ENCODE assay signal across 12 cellular contexts in genomic region chrX:13109811-13110210, GRCh38.
A peak's percentile ranks its signal among the peaks of the same experiment; 100 is the strongest.
DNase-seq lines count a peak whose midpoint lies in the region; ATAC-seq and TF ChIP-seq lines count a peak whose summit lies in the region.
"Had no signal": no experiment of that assay in that cellular context is flagged by ENCODE, and none has a peak within 500 bp of the region (broad histone marks: within the 10 kb centered on the region; RNA-seq: fewer than 3 reads in every experiment).

No MANE protein-coding gene starts in this region.

- ATAC-seq in PC-3: no peak
- no peak for ATAC-seq in HG03469 (IDR thresholded peaks at IDR 0.05; ENCODE audit: unreplicated experiment)

- H3K9ac ChIP-seq in PC-3 (ENCODE audit: low read length) (peak overlapping the region; percentile 66), mammary epithelial cell (ENCODE audit: insufficient read depth, low read length) (no peak overlapping the region), smooth muscle cell (ENCODE audit: low read depth) (no peak overlapping the region)

- CTCF ChIA-PET in PC-3 (lab: Charles Lee) (no interaction called here), mammary epithelial cell (lab: Charles Lee; ENCODE audit: low non-redundant PET) (no interaction called here)

- H3K4me3 ChIP-seq in PC-3 (ENCODE audit: low read length) (no peak overlapping the region), mammary epithelial cell (replicated peaks in 1 of 3; ENCODE audit: insufficient read depth in 1 of 3, low read depth in 2 of 3, low read length in 3 of 3) (no peak overlapping the region), hepatocyte (no peak overlapping the region), smooth muscle cell (no peak overlapping the region), dorsolateral prefrontal cortex (no peak overlapping the region)

- H4K20me1 ChIP-seq in PC-3 (ENCODE audit: low read length) (no peaks in the 10 kb centered on the region), mammary epithelial cell (ENCODE audit: insufficient read depth, low read length) (no peaks in the 10 kb centered on the region), hepatocyte (ENCODE audit: insufficient read depth, poor library complexity, severe bottlenecking) (no peaks in the 10 kb centered on the region), smooth muscle cell (ENCODE audit: low read depth) (no peaks in the 10 kb centered on the region)

- dilution Hi-C loops in mammary epithelial cell (cut with HindIII; ENCODE audit: low sequenced_read_pairs): no loop called here

- no peak overlapping the region for H3K4me2 ChIP-seq in PC-3 (ENCODE audit: low read length)
- no peak overlapping the region for H3K4me2 ChIP-seq in mammary epithelial cell (ENCODE audit: insufficient read depth, low read depth, low read length)
- H3K4me2 ChIP-seq in hepatocyte: peak overlapping the region; percentile 25
- H3K4me2 ChIP-seq in smooth muscle cell: peak overlapping the region; percentile 22

- H3K79me2 ChIP-seq in PC-3 (ENCODE audit: low read length): no peaks in the 10 kb centered on the region
- no peaks in the 10 kb centered on the region for H3K79me2 ChIP-seq in mammary epithelial cell (ENCODE audit: insufficient read depth, low read length)
- H3K79me2 ChIP-seq in hepatocyte: no peaks in the 10 kb centered on the region
- no peaks in the 10 kb centered on the region for H3K79me2 ChIP-seq in smooth muscle cell (ENCODE audit: low read depth)

- H3K27me3 ChIP-seq in PC-3 (ENCODE audit: low read length) (no peaks in the 10 kb centered on the region), mammary epithelial cell (ENCODE audit: insufficient read depth, low read length) (no peaks in the 10 kb centered on the region), hepatocyte (no peaks in the 10 kb centered on the region), smooth muscle cell (ENCODE audit: low read depth) (no peaks in the 10 kb centered on the region), dorsolateral prefrontal cortex (peaks cover 0 to 46% (median 5%) of the 10 kb centered on the region in 45 donors)

- H2AFZ ChIP-seq in PC-3 (ENCODE audit: low read length) (no peak overlapping the region), mammary epithelial cell (ENCODE audit: low read depth, low read length) (no peak overlapping the region), hepatocyte (no peak overlapping the region), smooth muscle cell (ENCODE audit: low read depth) (no peak overlapping the region)

- H3K4me1 ChIP-seq in PC-3 (ENCODE audit: insufficient read depth, low read length): peaks cover 35% of the 10 kb centered on the region
- H3K4me1 ChIP-seq in mammary epithelial cell (ENCODE audit: insufficient read depth, low read length): peaks cover 11% of the 10 kb centered on the region
- peaks cover 11% of the 10 kb centered on the region for H3K4me1 ChIP-seq in hepatocyte (ENCODE audit: insufficient read depth)
- H3K4me1 ChIP-seq in smooth muscle cell (ENCODE audit: low read depth): no peaks in the 10 kb centered on the region

- DNase-seq in PC-3 (no peak), mammary epithelial cell (peak; percentile 63), hepatocyte (ENCODE audit: low spot score) (peak; percentile 58), smooth muscle cell (lab: John Stamatoyannopoulos, UW; ENCODE audit: unreplicated experiment) (no peak), 8988T (no peak), dorsolateral prefrontal cortex (no peak)
- DNase-seq in stimulated activated CD4-positive, alpha-beta T cell treated with anti-CD3 and anti-CD28 coated beads, Interleukin-12 subunit alpha, Interleukin-12 subunit beta, amount 100 ng/mL, for 4 hours: no peak
- DNase-seq: activated CD4-positive, alpha-beta T cell treated with anti-CD3 and anti-CD28 coated beads, Interleukin-2, amount 50 U/mL, for 48 hours; CD4-positive, CD25-positive, alpha-beta regulatory T cell; cortex of kidney; posterior cingulate gyrus had no signal

- H3K9me2 ChIP-seq in PC-3 (replicated peaks; ENCODE audit: low read length) (no peaks in the 10 kb centered on the region), hepatocyte (replicated peaks; ENCODE audit: insufficient read depth) (no peaks in the 10 kb centered on the region)

- POLR2A ChIA-PET in PC-3 (lab: Charles Lee; ENCODE audit: unreplicated experiment): no interaction called here

- H3K36me3 ChIP-seq in PC-3 (ENCODE audit: low read depth, low read length) (no peaks in the 10 kb centered on the region), mammary epithelial cell (ENCODE audit: insufficient read depth, low read length) (no peaks in the 10 kb centered on the region), hepatocyte (replicated peaks; ENCODE audit: insufficient read depth, low read depth) (no peaks in the 10 kb centered on the region), smooth muscle cell (ENCODE audit: low read depth) (no peaks in the 10 kb centered on the region)

- no peaks in the 10 kb centered on the region for H3K9me3 ChIP-seq in PC-3 (ENCODE audit: low read length)
- no peaks in the 10 kb centered on the region for H3K9me3 ChIP-seq in mammary epithelial cell (replicated peaks; ENCODE audit: insufficient read depth, low read length)
- H3K9me3 ChIP-seq in hepatocyte (ENCODE audit: low read depth): no peaks in the 10 kb centered on the region
- no peaks in the 10 kb centered on the region for H3K9me3 ChIP-seq in smooth muscle cell (replicated peaks; ENCODE audit: low read depth)

- H3K27ac ChIP-seq in PC-3 (ENCODE audit: low read length) (peak overlapping the region; percentile 96), mammary epithelial cell (ENCODE audit: insufficient read depth, low read depth, low read length) (no peak overlapping the region), hepatocyte (peak overlapping the region; percentile 93), smooth muscle cell (ENCODE audit: low read depth) (peak overlapping the region; percentile 93), dorsolateral prefrontal cortex (peak overlapping the region in 5 of 59 donors; percentile 17 to 43 (median 28))

- BruUV-seq in PC-3 (replicated peaks; lab: Mats Ljungman, UMichigan): no TSS peak
- BruUV-seq in mammary epithelial cell (replicated peaks; lab: Mats Ljungman, UMichigan): no TSS peak

- 74% methylated on average over 5 of the region's 5 CpGs for WGBS in mammary epithelial cell (ENCODE audit: low coverage, missing lambda C conversion rate)
- WGBS in hepatocyte (ENCODE audit: low lambda C conversion rate, missing lambda C conversion rate): 81% methylated on average over 5 of the region's 5 CpGs
- 44% methylated on average over 5 of the region's 5 CpGs for WGBS in smooth muscle cell (ENCODE audit: low lambda C conversion rate)

- in situ Hi-C loops in mammary epithelial cell (cut with MboI; ENCODE audit: low sequenced_read_pairs in 2 of 2): loop anchor here in 1 of 2 donors (25.0 kb wide), 1 partner anchor 377 kb away; no protein-coding TSS in a partner anchor

- intact Hi-C loops in PC-3 (cut with micrococcal nuclease) (loop anchor here (5.0 kb wide), 1 partner anchor 108 kb away; no protein-coding TSS in a partner anchor), mammary epithelial cell (cut with micrococcal nuclease) (loop anchor here (10.0 kb wide), 1 partner anchor 135 kb away; the partner anchor contains the start of gene TMSB4X), dorsolateral prefrontal cortex (cut with DNase I) (no loop called here)

- H3F3A ChIP-seq in PC-3 (ENCODE audit: low read length, unreplicated experiment) (peaks cover 3% of the 10 kb centered on the region), smooth muscle cell (ENCODE audit: low read depth) (peaks cover 18% of the 10 kb centered on the region)

- TF ChIP-seq CTCF in PC-3 (conservative IDR thresholded peaks at IDR 0.05; ENCODE audit: low read depth, low read length) (no peak), mammary epithelial cell (conservative IDR thresholded peaks at IDR 0.05 in 1 of 2, IDR thresholded peaks at IDR 0.05 in 1 of 2; ENCODE audit: extremely low read depth in 1 of 2, insufficient read depth in 1 of 2, low read depth in 1 of 2, low read length in 2 of 2) (no peak), hepatocyte (IDR thresholded peaks at IDR 0.05; ENCODE audit: poor library complexity) (no peak), smooth muscle cell (IDR thresholded peaks at IDR 0.05; ENCODE audit: borderline replicate concordance, insufficient read depth, poor library complexity, severe bottlenecking) (no peak), dorsolateral prefrontal cortex (IDR thresholded peaks at IDR 0.05 in 54 of 56, conservative IDR thresholded peaks at IDR 0.05 in 2 of 56; ENCODE audit: low read depth in 1 of 56, partially characterized antibody in 56 of 56) (no peak)

Comparison
In these comparisons a context has a peak if more than half of its experiments do, and no peak if none do; other contexts are left out.
1. DNase-seq: peak in mammary epithelial cell (single experiment) and hepatocyte (single experiment); none in PC-3 (single experiment), smooth muscle cell (single experiment), stimulated activated CD4-positive, alpha-beta T cell treated with anti-CD3 and anti-CD28 coated beads, Interleukin-12 subunit alpha, Interleukin-12 subunit beta, amount 100 ng/mL, for 4 hours (single experiment), 8988T (single experiment) and dorsolateral prefrontal cortex (0 of 10).
2. H3K4me2 ChIP-seq: peak in hepatocyte (single experiment) and smooth muscle cell (single experiment); none in PC-3 (single experiment) and mammary epithelial cell (single experiment).
3. intact Hi-C loops: an anchor here in PC-3 (5.0 kb wide) and mammary epithelial cell (10.0 kb wide); none called in dorsolateral prefrontal cortex.